Comparison of ENCODE assay signal across 8 cellular contexts in genomic region chr3:88057650-88058321, GRCh38. TPM values are rescaled to one million over a fixed set of nuclear protein-coding genes. Genes with fewer than 3 reads are reported as not detected.
DNase-seq lines count a peak whose midpoint lies in the region; ATAC-seq and TF ChIP-seq lines count a peak whose summit lies in the region.

No MANE protein-coding gene starts in this region.

- peak overlapping the region; percentile 62 for H3K4me2 ChIP-seq in KMS-11

- no peaks in the 10 kb centered on the region for H4K20me1 ChIP-seq in KMS-11 (ENCODE audit: insufficient read depth)

- intact Hi-C loops in breast epithelium (cut with DNase I; ENCODE audit: low total_unique reads) = no loop called here
- intact Hi-C loops in upper lobe of right lung (cut with DNase I) = no loop called here

- H3K27me3 ChIP-seq in KMS-11 (ENCODE audit: insufficient read depth, low read depth) (no peaks in the 10 kb centered on the region), breast epithelium (no peaks in the 10 kb centered on the region), upper lobe of right lung (no peaks in the 10 kb centered on the region)

- peaks cover 27% of the 10 kb centered on the region for H3K4me1 ChIP-seq in KMS-11 (ENCODE audit: low read depth, poor library complexity, severe bottlenecking)
- H3K4me1 ChIP-seq in breast epithelium = peaks cover 0 to 12% of the 10 kb centered on the region in 2 donors
- peaks cover 26% of the 10 kb centered on the region for H3K4me1 ChIP-seq in upper lobe of right lung

- no peak for TF ChIP-seq POLR2A in breast epithelium (IDR thresholded peaks at IDR 0.05)

- CTCF ChIA-PET in HEK293T (lab: Yijun Ruan, JAX) = no interaction called here

- H3K36me3 ChIP-seq in KMS-11 (ENCODE audit: insufficient read depth) (no peaks in the 10 kb centered on the region), breast epithelium (no peaks in the 10 kb centered on the region), upper lobe of right lung (peaks cover 26% of the 10 kb centered on the region)

- no peak for TF ChIP-seq CTCF in KMS-11 (conservative IDR thresholded peaks at IDR 0.05; ENCODE audit: low read depth, low read length)
- no peak for TF ChIP-seq CTCF in breast epithelium (IDR thresholded peaks at IDR 0.05)
- no peak for TF ChIP-seq CTCF in upper lobe of right lung (IDR thresholded peaks at IDR 0.05)

- DNase-seq in DMS114 treated with DMSO at 0.1 percent for 48 hours (lab: John Stamatoyannopoulos, UW; ENCODE audit: unreplicated experiment) = peak; percentile 64
- no peak for DNase-seq in breast epithelium (ENCODE audit: low spot score in 2 of 2)
- peak; percentile 53 for DNase-seq in medulla oblongata (ENCODE audit: extremely low spot score)
- DNase-seq in upper lobe of right lung = no peak
- no peak for DNase-seq in SKM-1 treated with dmso at 0.1 percent for 144 hours (lab: John Stamatoyannopoulos, UW; ENCODE audit: unreplicated experiment)
- DNase-seq in GM19238 (ENCODE audit: insufficient read length, low spot score) = no peak
- DNase-seq in HEK293T (ENCODE audit: extremely low spot score) = no peak

- POLR2A ChIA-PET in HEK293T (lab: Yijun Ruan, JAX) = interaction anchor here (0.8 to 2.0 kb wide), 9 partner anchors 11 to 831 kb away, joined by 3 to 10 read pairs (median 4); partner anchors contain the start of genes C3orf38 and CHMP2B

- H3K4me3 ChIP-seq in KMS-11 (IDR thresholded peaks at IDR 0.05; ENCODE audit: insufficient read depth, low read depth, low read length) (peak overlapping the region; percentile 49), breast epithelium (peak overlapping the region; percentile 86 to 100 (median 87)), upper lobe of right lung (peak overlapping the region; percentile 96)

- H3K9ac ChIP-seq in KMS-11 = peak overlapping the region; percentile 32; the same call in 1 of the 2 replicates

- H3K27ac ChIP-seq in KMS-11 (peak overlapping the region; percentile 44; the same call in 1 of the 2 replicates), breast epithelium (peak overlapping the region; percentile 96 to 98), upper lobe of right lung (peak overlapping the region; percentile 97)

- no peak for ATAC-seq in upper lobe of right lung

- H3K79me2 ChIP-seq in KMS-11 (ENCODE audit: insufficient read depth, low read depth) = peaks cover 26% of the 10 kb centered on the region

- H3K9me3 ChIP-seq in breast epithelium (no peaks in the 10 kb centered on the region), upper lobe of right lung (no peaks in the 10 kb centered on the region)

- peak overlapping the region; percentile 52 for H2AFZ ChIP-seq in KMS-11 (ENCODE audit: low read depth)

TF ChIP-seq in HEK293T, 16 proteins besides CTCF, POLR2A, EP300 and RAD21:
- TF ChIP-seq CTBP1 (IDR thresholded peaks at IDR 0.05; ENCODE audit: borderline replicate concordance) (no peak), PKNOX1 (IDR thresholded peaks at IDR 0.05) (no peak), LEF1 (IDR thresholded peaks at IDR 0.05; ENCODE audit: borderline replicate concordance) (no peak), FOXM1 (IDR thresholded peaks at IDR 0.05; ENCODE audit: borderline replicate concordance) (no peak), BHLHE40 (IDR thresholded peaks at IDR 0.05; ENCODE audit: borderline replicate concordance) (no peak), ELF4 (IDR thresholded peaks at IDR 0.05) (no peak), FOXA1 (IDR thresholded peaks at IDR 0.05) (no peak), ARNT (IDR thresholded peaks at IDR 0.05) (no peak), TARDBP (IDR thresholded peaks at IDR 0.05) (no peak), ZNF384 (IDR thresholded peaks at IDR 0.05) (no peak), NFRKB (IDR thresholded peaks at IDR 0.05) (no peak), SUZ12 (IDR thresholded peaks at IDR 0.05) (no peak), SP1 (IDR thresholded peaks at IDR 0.05) (no peak), FOXK2 (IDR thresholded peaks at IDR 0.05) (no peak)

RNA-seq across cellular contexts. Expression of gene CGGBP1, which starts 1.0 kb away (rescaled TPM):
- total RNA-seq in breast epithelium (10 to 100 TPM; 63.5 to 69.5 (median 64.2) TPM), upper lobe of right lung (79.2 TPM)

RNA-seq across cellular contexts. Expression of gene ZNF654, which starts 1.3 kb away (rescaled TPM):
- total RNA-seq in breast epithelium (10 to 100 TPM; 15.4 to 26.3 (median 16.5) TPM), upper lobe of right lung (20.6 TPM)

Comparison
In these comparisons a context has a peak if more than half of its experiments do, and no peak if none do; other contexts are left out.
1. DNase-seq: peak in DMS114 treated with DMSO at 0.1 percent for 48 hours (single experiment) and medulla oblongata (single experiment); none in breast epithelium (0 of 2), upper lobe of right lung (single experiment), SKM-1 treated with dmso at 0.1 percent for 144 hours (single experiment), GM19238 (single experiment) and HEK293T (single experiment).
2. H3K27ac ChIP-seq: peak in every context shown above with its lines; median percentile 97 in breast epithelium; 97 in upper lobe of right lung; 44 in KMS-11.
3. Peak in every context shown above with its lines, with median percentiles within 50 percentile points of each other: H3K4me3 ChIP-seq.